Comparison of ENCODE assay signal across 8 cellular contexts in genomic region chr3:44913868-44914468, GRCh38. TPM values are rescaled to one million over a fixed set of nuclear protein-coding genes. Genes with fewer than 3 reads are reported as not detected.
DNase-seq lines count a peak whose midpoint lies in the region; ATAC-seq and TF ChIP-seq lines count a peak whose summit lies in the region.

No MANE protein-coding gene starts in this region.

- H3K4me1 ChIP-seq in naive thymus-derived CD4-positive, alpha-beta T cell (ENCODE audit: control insufficient read depth in 2 of 2, insufficient read depth in 2 of 2, low read length in 2 of 2), result no peaks in the 10 kb centered on the region

- no peak overlapping the region for H3K4me3 Mint-ChIP-seq in naive thymus-derived CD4-positive, alpha-beta T cell

- H3K4me1 Mint-ChIP-seq in naive thymus-derived CD4-positive, alpha-beta T cell, result peaks cover 0 to 4% (median 0%) of the 10 kb centered on the region in 7 donors

- peak; percentile 49 for ATAC-seq in HG02678 (IDR thresholded peaks at IDR 0.05; ENCODE audit: unreplicated experiment)
- peak; percentile 70 for ATAC-seq in naive thymus-derived CD4-positive, alpha-beta T cell
- ATAC-seq in HG02852 (IDR thresholded peaks at IDR 0.05; ENCODE audit: unreplicated experiment), result no peak

- peak in 10 of 14 donors; percentile 1 to 46 (median 17) for DNase-seq in C1 segment of cervical spinal cord (lab: John Stamatoyannopoulos, UW)
- peak; percentile 33 for DNase-seq in NOMO-1 treated with DMSO at 0.1 percent for 48 hours (lab: John Stamatoyannopoulos, UW; ENCODE audit: unreplicated experiment)
- DNase-seq in activated CD8-positive, alpha-beta memory T cell treated with anti-CD3 and anti-CD28 coated beads, Interleukin-2, amount 50 U/mL, for 4 hours, result peak; percentile 68
- peak; percentile 69 to 79 for DNase-seq in erythroblast (lab: John Stamatoyannopoulos, UW)
- peak; percentile 27 to 69 (median 53) for DNase-seq in naive thymus-derived CD4-positive, alpha-beta T cell
- peak; percentile 16 to 38 for DNase-seq in stimulated activated CD8-positive, alpha-beta memory T cell treated with anti-CD3 and anti-CD28 coated beads, Interleukin-7, amount 100 ng/mL, for 48 hours (ENCODE audit: extremely low read depth in 1 of 2, low read depth in 1 of 2)

- TF ChIP-seq POLR2A in erythroblast (IDR thresholded peaks at IDR 0.05; ENCODE audit: low read length), result no peak

- peaks cover 0 to 24% (median 3%) of the 10 kb centered on the region in 11 donors for H3K9me3 Mint-ChIP-seq in naive thymus-derived CD4-positive, alpha-beta T cell

- H3K27me3 ChIP-seq in naive thymus-derived CD4-positive, alpha-beta T cell (ENCODE audit: control insufficient read depth in 2 of 2, insufficient read depth in 2 of 2, low read length in 2 of 2), result no peaks in the 10 kb centered on the region

- H3K36me3 ChIP-seq in naive thymus-derived CD4-positive, alpha-beta T cell (ENCODE audit: control insufficient read depth in 2 of 3, insufficient read depth in 3 of 3, low read length in 3 of 3), result peaks cover 0 to 10% (median 0%) of the 10 kb centered on the region in 3 experiments

- POLR2A ChIA-PET in naive thymus-derived CD4-positive, alpha-beta T cell (lab: Charles Lee), result interaction anchor here (1.2 kb wide), 1 partner anchor 152 kb away, joined by 4 read pairs; the partner anchor contains the start of genes KIAA1143 and KIF15

- H3K36me3 Mint-ChIP-seq in naive thymus-derived CD4-positive, alpha-beta T cell, result peaks cover 0 to 8% (median 4%) of the 10 kb centered on the region in 5 donors

- intact Hi-C loops in naive thymus-derived CD4-positive, alpha-beta T cell (cut with micrococcal nuclease), result loop anchor here (1.0 to 5.0 kb wide), 5 partner anchors 153 to 1372 kb away; partner anchors contain the start of genes KIAA1143 (in 1 of the 2) and KIF15 (in 1 of the 2)

- CTCF ChIA-PET in naive thymus-derived CD4-positive, alpha-beta T cell (lab: Charles Lee), result interaction anchor here (1.2 to 4.4 kb wide), 4 partner anchors 152 to 590 kb away, joined by 3 to 32 read pairs (median 6); partner anchors contain the start of genes KIAA1143 and KIF15

- H3K27ac Mint-ChIP-seq in naive thymus-derived CD4-positive, alpha-beta T cell, result no peak overlapping the region

- peaks cover 0 to 6% (median 0%) of the 10 kb centered on the region in 3 experiments for H3K9me3 ChIP-seq in naive thymus-derived CD4-positive, alpha-beta T cell (ENCODE audit: control insufficient read depth in 2 of 3, low read length in 3 of 3)

- no peak overlapping the region for H3K4me3 ChIP-seq in naive thymus-derived CD4-positive, alpha-beta T cell (ENCODE audit: low read length)

- peaks cover 13 to 19% (median 14%) of the 10 kb centered on the region in 5 donors for H3K27me3 Mint-ChIP-seq in naive thymus-derived CD4-positive, alpha-beta T cell

- no peak overlapping the region for H3K27ac ChIP-seq in naive thymus-derived CD4-positive, alpha-beta T cell (ENCODE audit: low read depth, low read length)

RNA-seq across cellular contexts. Expression of gene TGM4, which starts 39.6 kb away (rescaled TPM):
- total RNA-seq in naive thymus-derived CD4-positive, alpha-beta T cell, result not detected
- under 1 TPM in 1 of 2 donors, not detected in 1; 0.07 TPM for polyA plus RNA-seq in naive thymus-derived CD4-positive, alpha-beta T cell

RNA-seq across cellular contexts. Expression of gene TMEM42, which starts 52.3 kb away (rescaled TPM):
- total RNA-seq in naive thymus-derived CD4-positive, alpha-beta T cell, result 10 to 100 TPM; 12.1 to 25.1 (median 16.4) TPM
- polyA plus RNA-seq in naive thymus-derived CD4-positive, alpha-beta T cell, result 10 to 100 TPM; 51.3 to 74.5 TPM

Comparison
In these comparisons a context has a peak if more than half of its experiments do, and no peak if none do; other contexts are left out.
1. DNase-seq: peak in every context shown above with its lines; median percentile 74 in erythroblast; 68 in activated CD8-positive, alpha-beta memory T cell treated with anti-CD3 and anti-CD28 coated beads, Interleukin-2, amount 50 U/mL, for 4 hours; 53 in naive thymus-derived CD4-positive, alpha-beta T cell; 33 in NOMO-1 treated with DMSO at 0.1 percent for 48 hours; 27 in stimulated activated CD8-positive, alpha-beta memory T cell treated with anti-CD3 and anti-CD28 coated beads, Interleukin-7, amount 100 ng/mL, for 48 hours; 17 in C1 segment of cervical spinal cord.